13 cellular contexts compared by ENCODE assay signal in the genomic region with DNA sequence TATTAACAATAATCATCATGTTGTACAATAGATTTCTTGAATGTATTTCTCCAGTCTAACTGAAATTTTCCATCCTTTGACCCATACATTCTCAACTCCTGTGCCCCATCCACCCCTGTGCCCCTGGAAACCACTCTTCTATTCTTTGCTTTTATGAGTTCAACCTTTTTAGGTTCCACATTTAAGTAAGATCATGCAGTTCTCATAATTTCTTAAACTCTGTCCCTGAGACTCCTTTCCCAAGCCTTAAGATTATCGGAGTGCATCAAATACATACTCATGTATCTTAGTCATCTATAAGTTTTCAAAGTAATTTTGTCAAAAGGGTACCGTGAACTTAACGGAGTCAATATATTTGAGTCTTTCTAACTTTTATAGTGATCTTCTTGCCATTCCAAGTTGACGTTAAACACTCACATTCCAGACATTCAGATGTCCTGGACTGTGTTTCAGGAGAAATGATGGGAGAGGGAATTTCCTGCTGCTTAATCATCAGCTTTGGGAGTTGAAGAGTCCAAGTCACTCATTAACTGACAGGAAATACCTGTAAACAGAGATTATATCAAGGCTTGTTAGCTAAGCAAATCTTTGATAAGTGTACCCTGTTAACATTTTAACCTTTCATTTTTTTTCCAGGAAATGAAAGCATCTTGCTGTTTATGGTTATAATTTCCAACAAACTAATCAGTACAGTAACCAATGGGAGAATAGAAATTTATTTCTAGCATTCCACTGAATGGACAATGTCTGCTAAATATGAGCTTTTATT.
DNase-seq lines count a peak whose midpoint lies in the region; ATAC-seq, FAIRE-seq and TF ChIP-seq lines count a peak whose summit lies in the region.
"Had no signal": no experiment of that assay in that cellular context is flagged by ENCODE, and none has a peak within 500 bp of the region (broad histone marks: within the 10 kb centered on the region; RNA-seq: fewer than 3 reads in every experiment).

No MANE protein-coding gene starts in this region.

- no peaks in the 10 kb centered on the region for H3K9me3 ChIP-seq in astrocyte (ENCODE audit: insufficient read depth, low read depth, low read length)
- no peaks in the 10 kb centered on the region for H3K9me3 ChIP-seq in WERI-Rb-1 (ENCODE audit: severe bottlenecking)
- H3K9me3 ChIP-seq: BLaER1 had no signal

- no peak overlapping the region for H3K4me3 ChIP-seq in astrocyte (ENCODE audit: insufficient read depth, low read depth, low read length)
- H3K4me3 ChIP-seq in WERI-Rb-1 (ENCODE audit: low read depth, low read length), result no peak overlapping the region
- H3K4me3 ChIP-seq: BLaER1 had no signal

- no peaks in the 10 kb centered on the region for H3K9me3 Mint-ChIP-seq in HFFc6
- no peaks in the 10 kb centered on the region for H3K9me3 Mint-ChIP-seq in astrocyte (ENCODE audit: unreplicated experiment)
- H3K9me3 Mint-ChIP-seq: stimulated activated memory B cell treated with anti-CD40 and anti-IgM and Interleukin-4, amounts not matched to agents 10 μg/mL and 1 μg/mL and 100 μg/mL, for 72 hours; T-helper 1 cell treated with Interleukin-12 subunit alpha and Interleukin-12 subunit beta and Interleukin-4 antibody, amounts not matched to agents 30 μg/mL and 1 μg/mL, for 36 hours had no signal

- peak overlapping the region; percentile 81 for H3K27ac Mint-ChIP-seq in HFFc6
- peak overlapping the region; percentile 96 for H3K27ac Mint-ChIP-seq in astrocyte (ENCODE audit: unreplicated experiment)
- H3K27ac Mint-ChIP-seq: stimulated activated memory B cell treated with anti-CD40 and anti-IgM and Interleukin-4, amounts not matched to agents 10 μg/mL and 1 μg/mL and 100 μg/mL, for 72 hours; T-helper 1 cell treated with Interleukin-12 subunit alpha and Interleukin-12 subunit beta and Interleukin-4 antibody, amounts not matched to agents 30 μg/mL and 1 μg/mL, for 36 hours had no signal

- peaks cover 31% of the 10 kb centered on the region for H3K4me1 ChIP-seq in astrocyte (ENCODE audit: insufficient read depth, low read length)

- H3K9ac ChIP-seq in astrocyte (ENCODE audit: low read length), result peak overlapping the region; percentile 54
- H3K9ac ChIP-seq: BLaER1 had no signal

- TF ChIP-seq CTCF in 22Rv1 (IDR thresholded peaks at IDR 0.05) (no peak), HFFc6 (IDR thresholded peaks at IDR 0.05) (no peak), astrocyte (IDR thresholded peaks at IDR 0.05; ENCODE audit: insufficient read depth, low read depth, low read length) (no peak), WERI-Rb-1 (IDR thresholded peaks at IDR 0.05; ENCODE audit: low read depth, low read length) (no peak)

- DNase-seq in HFFc6 (peak; percentile 83), astrocyte (ENCODE audit: low read depth) (peak; percentile 93), left lobe of liver (ENCODE audit: low spot score) (no peak), NCI-H146 (lab: John Stamatoyannopoulos, UW) (no peak), WERI-Rb-1 (no peak), DMS79 (lab: John Stamatoyannopoulos, UW) (no peak)
- DNase-seq: activated gamma-delta T cell, foreskin melanocyte had no signal

- H3K27me3 ChIP-seq in astrocyte (ENCODE audit: insufficient read depth, low read length), result no peaks in the 10 kb centered on the region
- H3K27me3 ChIP-seq in WERI-Rb-1 (ENCODE audit: insufficient read depth, low read depth, severe bottlenecking), result no peaks in the 10 kb centered on the region
- H3K27me3 ChIP-seq: BLaER1 had no signal

- H3K27me3 Mint-ChIP-seq in HFFc6 (ENCODE audit: insufficient read depth), result peaks cover 2% of the 10 kb centered on the region; the same call in 1 of the 2 replicates
- no peaks in the 10 kb centered on the region for H3K27me3 Mint-ChIP-seq in astrocyte (ENCODE audit: low read depth, unreplicated experiment)

- H3K4me1 Mint-ChIP-seq in HFFc6 (ENCODE audit: low read depth) (peaks cover 81% of the 10 kb centered on the region), astrocyte (ENCODE audit: low read depth, unreplicated experiment) (peaks cover 60% of the 10 kb centered on the region)
- H3K4me1 Mint-ChIP-seq: stimulated activated memory B cell treated with anti-CD40 and anti-IgM and Interleukin-4, amounts not matched to agents 10 μg/mL and 1 μg/mL and 100 μg/mL, for 72 hours had no signal

- peak overlapping the region; percentile 76 for H3K4me2 ChIP-seq in astrocyte (ENCODE audit: low read length)
- H3K4me2 ChIP-seq: BLaER1 had no signal

- peak; percentile 95 for FAIRE-seq in astrocyte (lab: Jason Lieb, UNC)

- H3K27ac ChIP-seq in 22Rv1 (peak overlapping the region; percentile 57), astrocyte (ENCODE audit: low read depth, low read length) (peak overlapping the region; percentile 73), WERI-Rb-1 (no peak overlapping the region)
- H3K27ac ChIP-seq: BLaER1 had no signal

- no peaks in the 10 kb centered on the region for H3K79me2 ChIP-seq in astrocyte (ENCODE audit: insufficient read depth, low read length)

- H3K4me3 Mint-ChIP-seq in HFFc6 (peak overlapping the region; percentile 66), astrocyte (ENCODE audit: unreplicated experiment) (peak overlapping the region; percentile 67)
- H3K4me3 Mint-ChIP-seq: stimulated activated memory B cell treated with anti-CD40 and anti-IgM and Interleukin-4, amounts not matched to agents 10 μg/mL and 1 μg/mL and 100 μg/mL, for 72 hours; T-helper 1 cell treated with Interleukin-12 subunit alpha and Interleukin-12 subunit beta and Interleukin-4 antibody, amounts not matched to agents 30 μg/mL and 1 μg/mL, for 36 hours had no signal

- peaks cover 24% of the 10 kb centered on the region for H3K36me3 Mint-ChIP-seq in HFFc6 (ENCODE audit: low read depth)
- peaks cover 2% of the 10 kb centered on the region for H3K36me3 Mint-ChIP-seq in astrocyte (ENCODE audit: low read depth, unreplicated experiment)
- H3K36me3 Mint-ChIP-seq: stimulated activated memory B cell treated with anti-CD40 and anti-IgM and Interleukin-4, amounts not matched to agents 10 μg/mL and 1 μg/mL and 100 μg/mL, for 72 hours had no signal

- H3K36me3 ChIP-seq in astrocyte (ENCODE audit: insufficient read depth, low read length) (no peaks in the 10 kb centered on the region), WERI-Rb-1 (no peaks in the 10 kb centered on the region)
- H3K36me3 ChIP-seq: BLaER1 had no signal

- H2AFZ ChIP-seq in astrocyte (ENCODE audit: low read depth, low read length), result no peak overlapping the region

- peak; percentile 77 for ATAC-seq in left lobe of liver
- no peak for ATAC-seq in HG03469 (IDR thresholded peaks at IDR 0.05; ENCODE audit: unreplicated experiment)
- ATAC-seq: stimulated activated memory B cell treated with anti-CD40 and anti-IgM and Interleukin-4, amounts not matched to agents 10 μg/mL and 1 μg/mL and 100 μg/mL, for 72 hours had no signal

- no peaks in the 10 kb centered on the region for H4K20me1 ChIP-seq in astrocyte (ENCODE audit: insufficient read depth, low read length)
- H4K20me1 ChIP-seq: BLaER1 had no signal

Comparison
In these comparisons a context has a peak if more than half of its experiments do, and no peak if none do; other contexts are left out.
1. DNase-seq: peak in HFFc6 (single experiment) and astrocyte (single experiment); none in left lobe of liver (single experiment), NCI-H146 (single experiment), WERI-Rb-1 (single experiment) and DMS79 (single experiment).